Comparison of ENCODE assay signal across 1 cellular context in the genomic region with DNA sequence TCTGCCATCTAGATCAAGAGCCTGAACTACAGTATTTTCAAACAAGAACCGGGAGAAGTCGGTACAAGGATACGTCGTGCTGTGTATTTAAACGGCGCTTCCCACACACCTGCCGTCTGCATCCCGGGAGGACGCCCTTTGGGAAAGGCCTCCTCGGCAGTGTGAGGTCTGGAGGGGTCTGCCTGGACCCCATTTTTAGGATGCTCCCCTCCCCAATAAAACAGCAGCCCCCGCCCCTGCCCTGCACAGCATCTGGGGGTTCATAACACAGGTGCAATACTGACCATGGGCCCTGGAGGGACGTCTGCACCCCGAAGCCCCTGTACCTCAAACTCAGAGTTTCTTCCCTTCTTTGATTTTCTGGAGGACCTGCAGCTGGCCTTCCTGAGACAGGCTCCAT.
TF ChIP-seq lines count a peak whose summit lies in the region.

No MANE protein-coding gene starts in this region.

TF ChIP-seq in HepG2, 621 proteins besides CTCF, POLR2A, EP300 and RAD21:
- TF ChIP-seq RXRA (CRISPR knock-in tag; IDR thresholded peaks at IDR 0.05), result no peak
- TF ChIP-seq IKZF1 (IDR thresholded peaks at IDR 0.05), result no peak
- no peak for TF ChIP-seq ZMYM3 (CRISPR knock-in tag; IDR thresholded peaks at IDR 0.05)
- no peak for TF ChIP-seq TSC22D2 (CRISPR knock-in tag; IDR thresholded peaks at IDR 0.05; ENCODE audit: borderline replicate concordance)
- TF ChIP-seq HOXA5 (CRISPR knock-in tag; IDR thresholded peaks at IDR 0.05), result no peak
TF ChIP-seq in HepG2: peak in this region for 0.
